In genomic region chr17:57356722-57357391, GRCh38 we compare ENCODE assay signal across 8 cellular contexts.
DNase-seq lines count a peak whose midpoint lies in the region; ATAC-seq lines count a peak whose summit lies in the region.

No MANE protein-coding gene starts in this region.

- no peak overlapping the region for H3K27ac Mint-ChIP-seq in activated naive CD8-positive, alpha-beta T cell
- no peak overlapping the region for H3K27ac Mint-ChIP-seq in activated naive CD8-positive, alpha-beta T cell treated with anti-CD3 and anti-CD28 coated beads for 36 hours
- peak overlapping the region in 8 of 10 donors; percentile 16 to 84 (median 52) for H3K27ac Mint-ChIP-seq in naive thymus-derived CD8-positive, alpha-beta T cell

- H3K27me3 Mint-ChIP-seq in activated naive CD8-positive, alpha-beta T cell: no peaks in the 10 kb centered on the region
- H3K27me3 Mint-ChIP-seq in activated naive CD8-positive, alpha-beta T cell treated with anti-CD3 and anti-CD28 coated beads for 36 hours: no peaks in the 10 kb centered on the region
- no peaks in the 10 kb centered on the region for H3K27me3 Mint-ChIP-seq in naive thymus-derived CD8-positive, alpha-beta T cell

- peaks cover 65% of the 10 kb centered on the region for H3K4me1 Mint-ChIP-seq in activated naive CD8-positive, alpha-beta T cell (ENCODE audit: low read depth)
- H3K4me1 Mint-ChIP-seq in activated naive CD8-positive, alpha-beta T cell treated with anti-CD3 and anti-CD28 coated beads for 36 hours: peaks cover 53% of the 10 kb centered on the region
- peaks cover 47 to 72% (median 68%) of the 10 kb centered on the region in 4 donors for H3K4me1 Mint-ChIP-seq in naive thymus-derived CD8-positive, alpha-beta T cell

- H3K4me3 Mint-ChIP-seq in activated naive CD8-positive, alpha-beta T cell: peak overlapping the region; percentile 20
- H3K4me3 Mint-ChIP-seq in activated naive CD8-positive, alpha-beta T cell treated with anti-CD3 and anti-CD28 coated beads for 36 hours: no peak overlapping the region
- peak overlapping the region in 9 of 10 donors; percentile 56 to 77 (median 69) for H3K4me3 Mint-ChIP-seq in naive thymus-derived CD8-positive, alpha-beta T cell

- POLR2A ChIA-PET in naive thymus-derived CD8-positive, alpha-beta T cell (lab: Charles Lee): interaction anchor here (0.7 kb wide), 1 partner anchor 10 kb away, joined by 3 read pairs; no protein-coding TSS in a partner anchor

- peaks cover 16% of the 10 kb centered on the region for H3K36me3 Mint-ChIP-seq in activated naive CD8-positive, alpha-beta T cell
- H3K36me3 Mint-ChIP-seq in activated naive CD8-positive, alpha-beta T cell treated with anti-CD3 and anti-CD28 coated beads for 36 hours: peaks cover 4% of the 10 kb centered on the region
- peaks cover 0 to 4% (median 4%) of the 10 kb centered on the region in 3 donors for H3K36me3 Mint-ChIP-seq in naive thymus-derived CD8-positive, alpha-beta T cell

- no peaks in the 10 kb centered on the region for H3K9me3 Mint-ChIP-seq in activated naive CD8-positive, alpha-beta T cell (ENCODE audit: low read depth)
- no peaks in the 10 kb centered on the region for H3K9me3 Mint-ChIP-seq in activated naive CD8-positive, alpha-beta T cell treated with anti-CD3 and anti-CD28 coated beads for 36 hours
- no peaks in the 10 kb centered on the region for H3K9me3 Mint-ChIP-seq in naive thymus-derived CD8-positive, alpha-beta T cell

- DNase-seq in activated naive CD8-positive, alpha-beta T cell treated with anti-CD3 and anti-CD28 coated beads for 36 hours: no peak
- DNase-seq in amygdala (lab: John Stamatoyannopoulos, UW) (peak in 35 of 56 donors; percentile 14 to 77 (median 52)), NCI-H345 treated with DMSO at 0.1 percent for 48 hours (lab: John Stamatoyannopoulos, UW; ENCODE audit: unreplicated experiment) (no peak), SK-N-DZ (ENCODE audit: low spot score) (no peak)
- DNase-seq in naive thymus-derived CD8-positive, alpha-beta T cell: no peak
- DNase-seq in activated CD4-positive, alpha-beta T cell treated with anti-CD3 and anti-CD28 coated beads for 4 hours: no peak

- ATAC-seq in HG03097 (IDR thresholded peaks at IDR 0.05; ENCODE audit: low FRiP score, unreplicated experiment): peak; percentile 28
- ATAC-seq in naive thymus-derived CD8-positive, alpha-beta T cell: no peak

Comparison
In these comparisons a context has a peak if more than half of its experiments do, and no peak if none do; other contexts are left out.
1. H3K27ac Mint-ChIP-seq: peak in naive thymus-derived CD8-positive, alpha-beta T cell (8 of 10); none in activated naive CD8-positive, alpha-beta T cell (single experiment) and activated naive CD8-positive, alpha-beta T cell treated with anti-CD3 and anti-CD28 coated beads for 36 hours (single experiment).
2. DNase-seq: peak in amygdala (35 of 56); none in activated naive CD8-positive, alpha-beta T cell treated with anti-CD3 and anti-CD28 coated beads for 36 hours (single experiment), naive thymus-derived CD8-positive, alpha-beta T cell (0 of 10), NCI-H345 treated with DMSO at 0.1 percent for 48 hours (single experiment), SK-N-DZ (single experiment) and activated CD4-positive, alpha-beta T cell treated with anti-CD3 and anti-CD28 coated beads for 4 hours (0 of 2).